ENCODE assay signal across 8 cellular contexts in genomic region chr1:246002725-246003441, GRCh38.
DNase-seq lines count a peak whose midpoint lies in the region; ATAC-seq, FAIRE-seq and TF ChIP-seq lines count a peak whose summit lies in the region.

No MANE protein-coding gene starts in this region.

- DNase-seq in NCI-H774 (lab: John Stamatoyannopoulos, UW), result peak; percentile 74
- DNase-seq in activated CD4-positive, alpha-beta T cell treated with anti-CD3 and anti-CD28 coated beads, Interleukin-2, amount 50 U/mL, for 24 hours (ENCODE audit: low read depth in 1 of 2, low spot score in 1 of 2), result peak; percentile 68 to 82
- peak; percentile 82 to 90 for DNase-seq in dermis microvascular lymphatic vessel endothelial cell (ENCODE audit: low read depth in 2 of 2)
- peak; percentile 88 to 97 for DNase-seq in lower leg skin (ENCODE audit: low spot score in 2 of 2)
- peak; percentile 69 to 84 (median 72) for DNase-seq in stimulated activated CD4-positive, alpha-beta T cell treated with anti-CD3 and anti-CD28 coated beads, TNF-alpha, amount 100 ng/mL, for 48 hours (ENCODE audit: low read depth in 3 of 3)

- no peak overlapping the region for H3K4me3 ChIP-seq in lower leg skin (ENCODE audit: low read depth, poor library complexity, severe bottlenecking)

- intact Hi-C loops in lower leg skin (cut with DNase I; ENCODE audit: low total_unique reads), result no loop called here

- TF ChIP-seq POLR2A in lower leg skin (IDR thresholded peaks at IDR 0.05), result no peak

- peak; percentile 70 for ATAC-seq in GM18511 (IDR thresholded peaks at IDR 0.05; ENCODE audit: unreplicated experiment)
- ATAC-seq in HG03520 (IDR thresholded peaks at IDR 0.05; ENCODE audit: unreplicated experiment), result peak; percentile 54

- no peak for TF ChIP-seq CTCF in lower leg skin (IDR thresholded peaks at IDR 0.05)

- 80 to 82% methylated on average over 23 of the region's 23 CpGs for WGBS in lower leg skin, 2 donors

- peak; percentile 56 for FAIRE-seq in A204.1 (lab: Jason Lieb, UNC)
